8 cellular contexts compared by ENCODE assay signal in the genomic region with DNA sequence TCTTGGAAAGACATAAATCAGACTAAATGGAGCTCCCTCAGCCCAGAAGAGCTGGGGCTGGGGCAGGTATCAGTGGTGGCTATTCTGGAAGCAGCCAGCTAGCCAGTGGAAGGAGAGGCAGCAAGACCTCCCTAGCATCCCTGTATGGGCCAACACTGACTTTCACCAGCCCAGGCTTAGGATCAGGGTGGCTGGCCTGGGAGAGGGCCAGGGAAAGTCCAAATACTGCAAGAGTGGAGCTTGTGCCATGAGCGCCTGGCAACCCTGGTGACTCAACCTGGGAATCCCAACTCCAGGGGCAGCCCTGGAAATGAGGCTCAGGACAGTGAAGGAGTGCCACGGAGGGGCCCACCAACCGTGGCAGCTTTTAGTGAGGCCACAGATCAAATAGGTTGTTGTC. TPM values are rescaled to one million over a fixed set of nuclear protein-coding genes. Genes with fewer than 3 reads are reported as not detected.
A peak's percentile ranks its signal among the peaks of the same experiment; 100 is the strongest.
DNase-seq lines count a peak whose midpoint lies in the region; ATAC-seq and TF ChIP-seq lines count a peak whose summit lies in the region.

No MANE protein-coding gene starts in this region.

- peaks cover 5% of the 10 kb centered on the region; the same call in 1 of the 2 replicates for H3F3A ChIP-seq in GM23338 (replicated peaks; ENCODE audit: low read depth)

- CTCF ChIA-PET in T-cell (lab: Charles Lee): interaction anchor here (0.9 to 4.4 kb wide), 5 partner anchors 8 to 111 kb away, joined by 3 to 72 read pairs (median 18); no protein-coding TSS in a partner anchor

- intact Hi-C loops in gastrocnemius medialis (cut with DNase I; ENCODE audit: low total_unique reads): loop anchor here (10.0 kb wide), 1 partner anchor 863 kb away; a partner anchor contains a TSS

- H3K9me3 Mint-ChIP-seq in T-cell (no peaks in the 10 kb centered on the region), GM23338 (no peaks in the 10 kb centered on the region)

- H3K4me3 ChIP-seq in foreskin fibroblast (ENCODE audit: low read depth in 1 of 2, low read length in 2 of 2) (peak overlapping the region in 1 of 2 donors; percentile 7), gastrocnemius medialis (no peak overlapping the region), GM23338 (no peak overlapping the region)

- DNase-seq in GM04504 (ENCODE audit: low read depth): peak; percentile 35
- no peak for DNase-seq in T-cell
- DNase-seq in foreskin fibroblast: peak; percentile 62 to 78
- peak in 1 of 2 donors; percentile 68 for DNase-seq in gastrocnemius medialis
- no peak for DNase-seq in GM23338 (ENCODE audit: low spot score)

- in situ Hi-C loops in gastrocnemius medialis (cut with MboI; ENCODE audit: low sequenced_read_pairs in 4 of 4): loop anchor here in 2 of 4 donors (5.0 to 10.0 kb wide), 3 partner anchors 73 to 223 kb away; no protein-coding TSS in a partner anchor

- H3K4me3 Mint-ChIP-seq in T-cell (peak overlapping the region; percentile 25 to 96 (median 92)), GM23338 (no peak overlapping the region)

- H3K9me2 ChIP-seq in GM23338 (ENCODE audit: insufficient read depth): no peaks in the 10 kb centered on the region; the same call in 1 of the 2 replicates

- H2AFZ ChIP-seq in GM23338: no peak overlapping the region

- TF ChIP-seq CTCF in foreskin fibroblast (IDR thresholded peaks at IDR 0.05; ENCODE audit: low read depth, low read length): no peak
- no peak for TF ChIP-seq CTCF in gastrocnemius medialis (IDR thresholded peaks at IDR 0.05 in 4 of 5, conservative IDR thresholded peaks at IDR 0.05 in 1 of 5)
- no peak for TF ChIP-seq CTCF in GM23338 (conservative IDR thresholded peaks at IDR 0.05; ENCODE audit: low read depth in 2 of 2)

- H3K36me3 ChIP-seq in gastrocnemius medialis (no peaks in the 10 kb centered on the region), GM23338 (ENCODE audit: insufficient read depth) (no peaks in the 10 kb centered on the region)

- H3K4me1 ChIP-seq in gastrocnemius medialis (peaks cover 29 to 30% of the 10 kb centered on the region in 2 donors), GM23338 (ENCODE audit: insufficient read depth) (peaks cover 12% of the 10 kb centered on the region)

- H3K27ac Mint-ChIP-seq in T-cell: peak overlapping the region; percentile 96 to 99
- no peak overlapping the region for H3K27ac Mint-ChIP-seq in GM23338

- H3K9me3 ChIP-seq in gastrocnemius medialis: no peaks in the 10 kb centered on the region

- no peaks in the 10 kb centered on the region for H3K36me3 Mint-ChIP-seq in T-cell
- no peaks in the 10 kb centered on the region for H3K36me3 Mint-ChIP-seq in GM23338 (ENCODE audit: low read depth)

- no peaks in the 10 kb centered on the region for H3K79me2 ChIP-seq in GM23338 (replicated peaks; ENCODE audit: insufficient read depth)

- no peaks in the 10 kb centered on the region for H4K20me1 ChIP-seq in GM23338 (replicated peaks; ENCODE audit: insufficient read depth)

- no peak for TF ChIP-seq POLR2A in gastrocnemius medialis (IDR thresholded peaks at IDR 0.05)

- H3K4me2 ChIP-seq in GM23338: no peak overlapping the region

- POLR2A ChIA-PET in T-cell (lab: Charles Lee): interaction anchor here in 1 of 2 donors (1.1 kb wide), 1 partner anchor 19 kb away, joined by 3 read pairs; no protein-coding TSS in a partner anchor

- ATAC-seq in T-cell (replicated peaks in 1 of 4): no peak
- peak in 1 of 2 donors; percentile 31 for ATAC-seq in gastrocnemius medialis
- no peak for ATAC-seq in GM23338
- no peak for ATAC-seq in HG03139 (IDR thresholded peaks at IDR 0.05; ENCODE audit: unreplicated experiment)
- ATAC-seq in HG02938 (IDR thresholded peaks at IDR 0.05; ENCODE audit: unreplicated experiment): no peak
- ATAC-seq in GM18502 (IDR thresholded peaks at IDR 0.05; ENCODE audit: poor library complexity, unreplicated experiment): no peak

- no peaks in the 10 kb centered on the region for H3K27me3 ChIP-seq in gastrocnemius medialis
- peaks cover 11% of the 10 kb centered on the region for H3K27me3 ChIP-seq in GM23338 (ENCODE audit: insufficient read depth)

- H3K27me3 Mint-ChIP-seq in T-cell (no peaks in the 10 kb centered on the region), GM23338 (ENCODE audit: insufficient read depth, low read depth, poor library complexity) (peaks cover 10% of the 10 kb centered on the region)

- peaks cover 54 to 64% (median 62%) of the 10 kb centered on the region in 3 donors for H3K4me1 Mint-ChIP-seq in T-cell
- peaks cover 8% of the 10 kb centered on the region for H3K4me1 Mint-ChIP-seq in GM23338

- H3K27ac ChIP-seq in gastrocnemius medialis: peak overlapping the region; percentile 77 to 84 (median 81)
- no peak overlapping the region for H3K27ac ChIP-seq in GM23338 (ENCODE audit: low read depth)

TF ChIP-seq in GM23338, 12 proteins besides CTCF, POLR2A, EP300 and RAD21:
- TF ChIP-seq CREB1 (CRISPR knock-in tag; IDR thresholded peaks at IDR 0.05; ENCODE audit: low read depth): no peak
- TF ChIP-seq, protein P1, sequence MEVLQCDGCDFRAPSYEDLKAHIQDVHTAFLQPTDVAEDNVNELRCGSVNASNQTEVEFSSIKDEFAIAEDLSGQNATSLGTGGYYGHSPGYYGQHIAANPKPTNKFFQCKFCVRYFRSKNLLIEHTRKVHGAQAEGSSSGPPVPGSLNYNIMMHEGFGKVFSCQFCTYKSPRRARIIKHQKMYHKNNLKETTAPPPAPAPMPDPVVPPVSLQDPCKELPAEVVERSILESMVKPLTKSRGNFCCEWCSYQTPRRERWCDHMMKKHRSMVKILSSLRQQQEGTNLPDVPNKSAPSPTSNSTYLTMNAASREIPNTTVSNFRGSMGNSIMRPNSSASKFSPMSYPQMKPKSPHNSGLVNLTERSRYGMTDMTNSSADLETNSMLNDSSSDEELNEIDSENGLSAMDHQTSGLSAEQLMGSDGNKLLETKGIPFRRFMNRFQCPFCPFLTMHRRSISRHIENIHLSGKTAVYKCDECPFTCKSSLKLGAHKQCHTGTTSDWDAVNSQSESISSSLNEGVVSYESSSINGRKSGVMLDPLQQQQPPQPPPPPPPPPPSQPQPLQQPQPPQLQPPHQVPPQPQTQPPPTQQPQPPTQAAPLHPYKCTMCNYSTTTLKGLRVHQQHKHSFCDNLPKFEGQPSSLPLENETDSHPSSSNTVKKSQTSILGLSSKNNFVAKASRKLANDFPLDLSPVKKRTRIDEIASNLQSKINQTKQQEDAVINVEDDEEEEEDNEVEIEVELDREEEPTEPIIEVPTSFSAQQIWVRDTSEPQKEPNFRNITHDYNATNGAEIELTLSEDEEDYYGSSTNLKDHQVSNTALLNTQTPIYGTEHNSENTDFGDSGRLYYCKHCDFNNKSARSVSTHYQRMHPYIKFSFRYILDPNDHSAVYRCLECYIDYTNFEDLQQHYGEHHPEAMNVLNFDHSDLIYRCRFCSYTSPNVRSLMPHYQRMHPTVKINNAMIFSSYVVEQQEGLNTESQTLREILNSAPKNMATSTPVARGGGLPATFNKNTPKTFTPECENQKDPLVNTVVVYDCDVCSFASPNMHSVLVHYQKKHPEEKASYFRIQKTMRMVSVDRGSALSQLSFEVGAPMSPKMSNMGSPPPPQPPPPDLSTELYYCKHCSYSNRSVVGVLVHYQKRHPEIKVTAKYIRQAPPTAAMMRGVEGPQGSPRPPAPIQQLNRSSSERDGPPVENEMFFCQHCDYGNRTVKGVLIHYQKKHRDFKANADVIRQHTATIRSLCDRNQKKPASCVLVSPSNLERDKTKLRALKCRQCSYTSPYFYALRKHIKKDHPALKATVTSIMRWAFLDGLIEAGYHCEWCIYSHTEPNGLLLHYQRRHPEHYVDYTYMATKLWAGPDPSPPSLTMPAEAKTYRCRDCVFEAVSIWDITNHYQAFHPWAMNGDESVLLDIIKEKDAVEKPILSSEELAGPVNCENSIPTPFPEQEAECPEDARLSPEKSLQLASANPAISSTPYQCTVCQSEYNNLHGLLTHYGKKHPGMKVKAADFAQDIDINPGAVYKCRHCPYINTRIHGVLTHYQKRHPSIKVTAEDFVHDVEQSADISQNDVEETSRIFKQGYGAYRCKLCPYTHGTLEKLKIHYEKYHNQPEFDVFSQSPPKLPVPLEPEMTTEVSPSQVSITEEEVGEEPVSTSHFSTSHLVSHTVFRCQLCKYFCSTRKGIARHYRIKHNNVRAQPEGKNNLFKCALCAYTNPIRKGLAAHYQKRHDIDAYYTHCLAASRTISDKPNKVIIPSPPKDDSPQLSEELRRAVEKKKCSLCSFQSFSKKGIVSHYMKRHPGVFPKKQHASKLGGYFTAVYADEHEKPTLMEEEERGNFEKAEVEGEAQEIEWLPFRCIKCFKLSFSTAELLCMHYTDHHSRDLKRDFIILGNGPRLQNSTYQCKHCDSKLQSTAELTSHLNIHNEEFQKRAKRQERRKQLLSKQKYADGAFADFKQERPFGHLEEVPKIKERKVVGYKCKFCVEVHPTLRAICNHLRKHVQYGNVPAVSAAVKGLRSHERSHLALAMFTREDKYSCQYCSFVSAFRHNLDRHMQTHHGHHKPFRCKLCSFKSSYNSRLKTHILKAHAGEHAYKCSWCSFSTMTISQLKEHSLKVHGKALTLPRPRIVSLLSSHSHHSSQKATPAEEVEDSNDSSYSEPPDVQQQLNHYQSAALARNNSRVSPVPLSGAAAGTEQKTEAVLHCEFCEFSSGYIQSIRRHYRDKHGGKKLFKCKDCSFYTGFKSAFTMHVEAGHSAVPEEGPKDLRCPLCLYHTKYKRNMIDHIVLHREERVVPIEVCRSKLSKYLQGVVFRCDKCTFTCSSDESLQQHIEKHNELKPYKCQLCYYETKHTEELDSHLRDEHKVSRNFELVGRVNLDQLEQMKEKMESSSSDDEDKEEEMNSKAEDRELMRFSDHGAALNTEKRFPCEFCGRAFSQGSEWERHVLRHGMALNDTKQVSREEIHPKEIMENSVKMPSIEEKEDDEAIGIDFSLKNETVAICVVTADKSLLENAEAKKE (CRISPR knock-in tag; IDR thresholded peaks at IDR 0.05): no peak
- no peak for TF ChIP-seq NANOG (IDR thresholded peaks at IDR 0.05; ENCODE audit: borderline replicate concordance)
- no peak for TF ChIP-seq EZH2 (IDR thresholded peaks at IDR 0.05; ENCODE audit: low read depth, unreplicated experiment)
TF ChIP-seq in GM23338: peak in this region for 0.

RNA-seq across cellular contexts. Expression of a gene that starts 7.6 kb away (rescaled TPM):
- 100 to 1,000 TPM; 167 to 859 (median 252) TPM for total RNA-seq in T-cell
- total RNA-seq in gastrocnemius medialis: 10 to 100 TPM in 1 of 4 donors, 1 to 10 TPM in 3; 5.5 to 20.6 (median 8.4) TPM
- total RNA-seq in GM23338 (2014; rRNA removed; shearing (Covaris generic)): 6.4 and 6.9 TPM in 2 replicates
- polyA plus RNA-seq in GM23338 (2016; fragmentation: Nextera tagmentation; extraction: Ambion mirVana): 8.6 and 9.1 TPM in 2 replicates

RNA-seq across cellular contexts. Expression of a gene that starts 45.2 kb away (rescaled TPM):
- total RNA-seq in T-cell (1 to 10 TPM in 1 of 5 donors, not detected in 4; 1.2 TPM), gastrocnemius medialis (not detected)
- total RNA-seq in GM23338 (2014; rRNA removed; shearing (Covaris generic)): not detected in 2 replicates
- polyA plus RNA-seq in GM23338 (2016; fragmentation: Nextera tagmentation; extraction: Ambion mirVana): not detected in 2 replicates

RNA-seq across cellular contexts. Expression of a gene that starts 58.6 kb away (rescaled TPM):
- total RNA-seq in T-cell (10 to 100 TPM; 19.7 to 33.7 (median 28.5) TPM), gastrocnemius medialis (10 to 100 TPM; 18.9 to 29.1 (median 22.0) TPM)
- total RNA-seq in GM23338 (2014; rRNA removed; shearing (Covaris generic)): 27.0 and 40.6 TPM in 2 replicates
- polyA plus RNA-seq in GM23338 (2016; fragmentation: Nextera tagmentation; extraction: Ambion mirVana): 35.5 and 52.2 TPM in 2 replicates

Comparison
In these comparisons a context has a peak if more than half of its experiments do, and no peak if none do; other contexts are left out.
1. DNase-seq: peak in GM04504 (single experiment) and foreskin fibroblast (2 of 2); none in T-cell (0 of 34) and GM23338 (single experiment).
2. RNA of a gene that starts 7.6 kb away (total RNA-seq): 167 to 859 TPM in T-cell; 5.5 to 20.6 TPM in gastrocnemius medialis and 6.4 to 6.9 TPM in GM23338; every median in the first group is over 4 times any median in the second.